ENCODE assay signal across 21 cellular contexts in the genomic region with DNA sequence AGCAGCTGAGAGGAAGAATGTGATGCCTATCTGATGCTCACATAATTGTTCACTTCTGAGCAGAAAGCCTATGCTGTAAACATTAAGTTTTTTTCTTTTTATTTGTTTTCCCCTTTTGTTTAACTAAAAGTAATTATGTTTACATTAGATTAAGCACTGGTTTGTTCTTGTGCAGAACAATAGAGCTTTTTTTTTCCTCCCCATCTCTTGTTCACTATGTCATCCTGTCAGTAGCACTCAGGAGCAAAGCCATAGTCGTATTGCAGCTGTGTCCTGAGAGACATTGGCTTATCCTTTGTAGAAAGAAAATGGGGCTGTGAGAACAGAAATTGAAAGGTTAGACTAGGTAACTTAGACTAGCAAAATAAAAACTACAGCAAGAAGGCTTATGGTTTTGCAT.
DNase-seq lines count a peak whose midpoint lies in the region; ATAC-seq lines count a peak whose summit lies in the region.
"Had no signal": no experiment of that assay in that cellular context is flagged by ENCODE, and none has a peak within 500 bp of the region (broad histone marks: within the 10 kb centered on the region; RNA-seq: fewer than 3 reads in every experiment).

No MANE protein-coding gene starts in this region.

- no peaks in the 10 kb centered on the region for H3K9me3 ChIP-seq in mesodermal cell (ENCODE audit: control insufficient read depth, low read length)
- H3K9me3 ChIP-seq: SK-N-SH had no signal

- DNase-seq in NCI-H2227 (lab: John Stamatoyannopoulos, UW; ENCODE audit: unreplicated experiment) = peak; percentile 14
- no peak for DNase-seq in NCI-H2227 treated with DMSO at 0.1 percent for 48 hours (lab: John Stamatoyannopoulos, UW)
- peak; percentile 41 for DNase-seq in NCI-H774 (lab: John Stamatoyannopoulos, UW)
- peak; percentile 37 for DNase-seq in superior temporal gyrus (ENCODE audit: extremely low spot score)
- DNase-seq in NCI-H2171 (lab: John Stamatoyannopoulos, UW) = no peak
- no peak for DNase-seq in effector CD8-positive, alpha-beta T cell (lab: John Stamatoyannopoulos, UW)
- DNase-seq: 8988T; AML-193; C1 segment of cervical spinal cord; CD8-positive, alpha-beta T cell; IMR-90; NCI-H1105; NCI-H1694; NCI-H2107; NCI-H526 treated with DMSO at 0.1 percent for 48 hours; SIG-M5; SK-N-SH had no signal

- peak overlapping the region; percentile 31 for H3K27ac ChIP-seq in mesodermal cell (ENCODE audit: low read depth, low read length, severe bottlenecking)
- H3K27ac ChIP-seq: KMS-11 had no signal

- H3K4me3 ChIP-seq in mesodermal cell (ENCODE audit: extremely low read depth, insufficient read depth, low read length, poor library complexity, severe bottlenecking) = no peak overlapping the region

- no peak for ATAC-seq in GM18519 (IDR thresholded peaks at IDR 0.05; ENCODE audit: low FRiP score, unreplicated experiment)
- ATAC-seq: CD8-positive, alpha-beta T cell; Panc1 had no signal

- no CpG with 5 or more reads among the region's 1 CpG for WGBS in mesodermal cell (ENCODE audit: insufficient coverage in 2 of 2), 2 experiments

- H3K36me3 ChIP-seq in mesodermal cell (ENCODE audit: control insufficient read depth, insufficient read depth, low read length) = no peaks in the 10 kb centered on the region

- no peaks in the 10 kb centered on the region for H3K4me1 ChIP-seq in mesodermal cell (ENCODE audit: control insufficient read depth, insufficient read depth, low read length, poor library complexity, severe bottlenecking)

Comparison
In these comparisons a context has a peak if more than half of its experiments do, and no peak if none do; other contexts are left out.
1. DNase-seq: peak in NCI-H2227 (single experiment), NCI-H774 (single experiment) and superior temporal gyrus (single experiment); none in NCI-H2227 treated with DMSO at 0.1 percent for 48 hours (single experiment), NCI-H2171 (single experiment) and effector CD8-positive, alpha-beta T cell (single experiment).